8 cellular contexts compared by ENCODE assay signal in the genomic region with DNA sequence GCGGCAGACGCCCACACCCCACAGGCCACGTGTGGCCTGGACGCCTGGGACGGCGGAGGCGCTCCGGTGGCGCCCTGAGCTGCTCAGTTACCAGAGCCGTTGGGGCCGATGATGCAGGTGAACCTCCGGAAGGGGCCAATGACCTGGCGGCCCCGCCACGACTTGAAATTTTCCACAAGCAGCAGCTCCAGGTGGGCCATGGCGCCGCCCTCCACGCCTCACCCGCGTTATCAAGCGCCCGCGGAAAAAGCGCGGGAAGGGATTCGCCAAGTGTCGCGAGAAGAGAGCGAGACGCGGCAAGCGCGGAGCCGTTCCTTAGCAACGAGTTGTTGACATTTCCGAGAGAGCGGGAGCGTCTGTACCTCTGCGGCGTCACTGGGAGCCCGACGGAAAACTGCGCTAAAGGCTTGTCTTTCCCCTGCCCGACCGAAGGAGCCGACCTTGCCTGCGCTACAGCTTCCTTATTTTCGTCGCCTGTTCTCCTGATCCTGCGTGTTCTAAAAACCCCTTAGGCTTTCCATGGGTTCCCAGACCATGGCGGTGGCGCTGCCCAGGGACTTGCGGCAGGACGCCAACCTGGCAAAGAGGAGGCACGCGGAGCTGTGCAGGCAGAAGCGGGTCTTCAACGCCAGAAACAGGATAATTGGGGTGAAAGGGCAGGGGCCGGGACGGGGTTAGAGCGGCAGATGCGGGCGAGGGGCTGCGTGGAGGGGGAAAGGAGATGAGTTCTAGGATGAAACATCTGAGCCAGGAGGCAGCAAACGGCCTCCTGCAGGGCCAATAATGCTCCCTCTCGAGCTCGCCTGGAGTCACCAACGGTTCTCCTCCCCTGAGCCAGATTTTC. TPM values are rescaled to one million over a fixed set of nuclear protein-coding genes. Genes with fewer than 3 reads are reported as not detected.
DNase-seq lines count a peak whose midpoint lies in the region; ATAC-seq and TF ChIP-seq lines count a peak whose summit lies in the region.

A gene with protein sequence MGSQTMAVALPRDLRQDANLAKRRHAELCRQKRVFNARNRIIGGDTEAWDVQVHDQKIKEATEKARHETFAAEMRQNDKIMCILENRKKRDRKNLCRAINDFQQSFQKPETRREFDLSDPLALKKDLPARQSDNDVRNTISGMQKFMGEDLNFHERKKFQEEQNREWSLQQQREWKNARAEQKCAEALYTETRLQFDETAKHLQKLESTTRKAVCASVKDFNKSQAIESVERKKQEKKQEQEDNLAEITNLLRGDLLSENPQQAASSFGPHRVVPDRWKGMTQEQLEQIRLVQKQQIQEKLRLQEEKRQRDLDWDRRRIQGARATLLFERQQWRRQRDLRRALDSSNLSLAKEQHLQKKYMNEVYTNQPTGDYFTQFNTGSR (plus strand): TSS at position 326 of the 844 bp plus-strand sequence. CDS start 194 bp downstream, at position 520.
A gene with protein sequence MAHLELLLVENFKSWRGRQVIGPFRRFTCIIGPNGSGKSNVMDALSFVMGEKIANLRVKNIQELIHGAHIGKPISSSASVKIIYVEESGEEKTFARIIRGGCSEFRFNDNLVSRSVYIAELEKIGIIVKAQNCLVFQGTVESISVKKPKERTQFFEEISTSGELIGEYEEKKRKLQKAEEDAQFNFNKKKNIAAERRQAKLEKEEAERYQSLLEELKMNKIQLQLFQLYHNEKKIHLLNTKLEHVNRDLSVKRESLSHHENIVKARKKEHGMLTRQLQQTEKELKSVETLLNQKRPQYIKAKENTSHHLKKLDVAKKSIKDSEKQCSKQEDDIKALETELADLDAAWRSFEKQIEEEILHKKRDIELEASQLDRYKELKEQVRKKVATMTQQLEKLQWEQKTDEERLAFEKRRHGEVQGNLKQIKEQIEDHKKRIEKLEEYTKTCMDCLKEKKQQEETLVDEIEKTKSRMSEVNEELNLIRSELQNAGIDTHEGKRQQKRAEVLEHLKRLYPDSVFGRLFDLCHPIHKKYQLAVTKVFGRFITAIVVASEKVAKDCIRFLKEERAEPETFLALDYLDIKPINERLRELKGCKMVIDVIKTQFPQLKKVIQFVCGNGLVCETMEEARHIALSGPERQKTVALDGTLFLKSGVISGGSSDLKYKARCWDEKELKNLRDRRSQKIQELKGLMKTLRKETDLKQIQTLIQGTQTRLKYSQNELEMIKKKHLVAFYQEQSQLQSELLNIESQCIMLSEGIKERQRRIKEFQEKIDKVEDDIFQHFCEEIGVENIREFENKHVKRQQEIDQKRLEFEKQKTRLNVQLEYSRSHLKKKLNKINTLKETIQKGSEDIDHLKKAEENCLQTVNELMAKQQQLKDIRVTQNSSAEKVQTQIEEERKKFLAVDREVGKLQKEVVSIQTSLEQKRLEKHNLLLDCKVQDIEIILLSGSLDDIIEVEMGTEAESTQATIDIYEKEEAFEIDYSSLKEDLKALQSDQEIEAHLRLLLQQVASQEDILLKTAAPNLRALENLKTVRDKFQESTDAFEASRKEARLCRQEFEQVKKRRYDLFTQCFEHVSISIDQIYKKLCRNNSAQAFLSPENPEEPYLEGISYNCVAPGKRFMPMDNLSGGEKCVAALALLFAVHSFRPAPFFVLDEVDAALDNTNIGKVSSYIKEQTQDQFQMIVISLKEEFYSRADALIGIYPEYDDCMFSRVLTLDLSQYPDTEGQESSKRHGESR (minus strand): TSS at position 232 of the 844 bp plus-strand sequence. CDS start 32 bp downstream, at position 200.

- H3K36me3 Mint-ChIP-seq in activated naive CD4-positive, alpha-beta T cell treated with anti-CD3 and anti-CD28 coated beads, Interleukin-2, amount 50 U/mL, for 72 hours, result peaks cover 2 to 7% of the 10 kb centered on the region in 2 donors

- intact Hi-C loops in ovary (cut with DNase I), result no loop called here
- intact Hi-C loops in testis (cut with DNase I; ENCODE audit: low total_unique reads), result no loop called here

- H3K4me1 ChIP-seq in cardiac muscle cell (ENCODE audit: low read depth) (no peaks in the 10 kb centered on the region), ovary (ENCODE audit: insufficient read depth) (peaks cover 8% of the 10 kb centered on the region), testis (peaks cover 4% of the 10 kb centered on the region)

- peak; percentile 98 to 99 for ATAC-seq in activated naive CD4-positive, alpha-beta T cell treated with anti-CD3 and anti-CD28 coated beads, Interleukin-2, amount 50 U/mL, for 72 hours
- ATAC-seq in GM21786 (IDR thresholded peaks at IDR 0.05; ENCODE audit: unreplicated experiment), result no peak

- H3K4me3 ChIP-seq in SK-N-MC, result peak within 1 kb of the TSS; percentile 91
- H3K4me3 ChIP-seq in cardiac muscle cell, result peak within 1 kb of the TSS; percentile 40
- peak within 1 kb of the TSS; percentile 29 for H3K4me3 ChIP-seq in ovary
- H3K4me3 ChIP-seq in testis, result peak within 1 kb of the TSS; percentile 60 to 63

- H3K9me3 ChIP-seq in SK-N-MC (ENCODE audit: low read depth, low read length) (no peaks in the 10 kb centered on the region), cardiac muscle cell (ENCODE audit: low read depth) (no peaks in the 10 kb centered on the region), ovary (no peaks in the 10 kb centered on the region), testis (no peaks in the 10 kb centered on the region)

- no peak for TF ChIP-seq EP300 in ovary (IDR thresholded peaks at IDR 0.05)

- H3K36me3 ChIP-seq in SK-N-MC (ENCODE audit: insufficient read depth, low read length), result peaks cover 15% of the 10 kb centered on the region; the same call in 1 of the 2 replicates
- no peaks in the 10 kb centered on the region for H3K36me3 ChIP-seq in cardiac muscle cell
- H3K36me3 ChIP-seq in ovary, result no peaks in the 10 kb centered on the region
- no peaks in the 10 kb centered on the region for H3K36me3 ChIP-seq in testis (ENCODE audit: low read depth, missing control alignments)

- H3K27ac Mint-ChIP-seq in activated naive CD4-positive, alpha-beta T cell treated with anti-CD3 and anti-CD28 coated beads, Interleukin-2, amount 50 U/mL, for 72 hours, result peak within 1 kb of the TSS; percentile 84 to 88

- peaks cover 14% of the 10 kb centered on the region for H3K27me3 ChIP-seq in cardiac muscle cell
- no peaks in the 10 kb centered on the region for H3K27me3 ChIP-seq in ovary
- no peaks in the 10 kb centered on the region for H3K27me3 ChIP-seq in testis

- peak within 1 kb of the TSS; percentile 90 for H3K9ac ChIP-seq in SK-N-MC (ENCODE audit: insufficient read length)

- peak; percentile 90 for DNase-seq in COR-L47 (lab: John Stamatoyannopoulos, UW)
- peak; percentile 86 for DNase-seq in HuH-7.5 (ENCODE audit: low spot score)
- peak; percentile 58 for DNase-seq in SK-N-MC (ENCODE audit: low read depth, low spot score)
- peak; percentile 90 to 92 for DNase-seq in activated naive CD4-positive, alpha-beta T cell treated with anti-CD3 and anti-CD28 coated beads, Interleukin-2, amount 50 U/mL, for 72 hours (ENCODE audit: low spot score in 2 of 2)
- peak; percentile 81 to 87 for DNase-seq in cardiac muscle cell (ENCODE audit: low read depth in 1 of 2, low spot score in 1 of 2)
- DNase-seq in ovary, result peak; percentile 74 to 88 (median 75)
- DNase-seq in testis, result peak; percentile 87

- 6 to 9% (median 8%) methylated on average over 61 to 68 of the region's 68 CpGs for WGBS in ovary, 3 donors
- WGBS in testis, 2 donors, result 5 to 7% methylated on average over 35 to 61 of the region's 68 CpGs

- TF ChIP-seq POLR2A in ovary (IDR thresholded peaks at IDR 0.05) (peak; percentile 27), testis (IDR thresholded peaks at IDR 0.05) (no peak)

- no peaks in the 10 kb centered on the region for H3K9me3 Mint-ChIP-seq in activated naive CD4-positive, alpha-beta T cell treated with anti-CD3 and anti-CD28 coated beads, Interleukin-2, amount 50 U/mL, for 72 hours

- no peak for TF ChIP-seq CTCF in cardiac muscle cell (IDR thresholded peaks at IDR 0.05; ENCODE audit: low read depth, low read length)
- no peak for TF ChIP-seq CTCF in ovary (IDR thresholded peaks at IDR 0.05)
- no peak for TF ChIP-seq CTCF in testis (IDR thresholded peaks at IDR 0.05)

- peak within 1 kb of the TSS; percentile 62; the same call in 1 of the 2 replicates for H3K27ac ChIP-seq in SK-N-MC
- H3K27ac ChIP-seq in cardiac muscle cell, result no peak within 1 kb of the TSS
- no peak within 1 kb of the TSS for H3K27ac ChIP-seq in ovary
- H3K27ac ChIP-seq in testis, result peak within 1 kb of the TSS; percentile 59 to 75

RNA-seq across cellular contexts. Expression of the first gene that starts in this region (rescaled TPM):
- total RNA-seq in activated naive CD4-positive, alpha-beta T cell treated with anti-CD3 and anti-CD28 coated beads, Interleukin-2, amount 50 U/mL, for 72 hours, result 1 to 10 TPM; 6.7 to 9.7 TPM
- total RNA-seq in cardiac muscle cell (0.60 and 0.67 TPM in 2 replicates), ovary (1 to 10 TPM in 4 of 7 donors, under 1 TPM in 2, not detected in 1; 0.60 to 7.5 (median 1.3) TPM), testis (10 to 100 TPM; 20.3 to 38.5 TPM)
- polyA plus RNA-seq in cardiac muscle cell (0.35 and 0.56 TPM in 2 replicates), ovary (under 1 TPM; 0.25 to 0.33 TPM), testis (ENCODE audit: insufficient read depth, low read depth, low replicate concordance) (66.7 TPM)

RNA-seq across cellular contexts. Expression of the second gene that starts in this region (rescaled TPM):
- under 1 TPM; 0.80 to 0.93 TPM for total RNA-seq in activated naive CD4-positive, alpha-beta T cell treated with anti-CD3 and anti-CD28 coated beads, Interleukin-2, amount 50 U/mL, for 72 hours
- total RNA-seq in cardiac muscle cell (0.15 TPM in 1 of 2 replicates, not detected in the other), ovary (under 1 TPM in 1 of 7 donors, not detected in 6; 0.05 TPM), testis (10 to 100 TPM; 24.7 to 46.8 TPM)
- polyA plus RNA-seq in cardiac muscle cell (0.04 TPM in 1 of 2 replicates, not detected in the other), ovary (under 1 TPM in 1 of 2 donors, not detected in 1; 0.04 TPM), testis (ENCODE audit: insufficient read depth, low read depth, low replicate concordance) (10.1 TPM)

Comparison
In these comparisons a context has a peak if more than half of its experiments do, and no peak if none do; other contexts are left out.
1. RNA of the second gene that starts in this region (total RNA-seq): 24.7 to 46.8 TPM in testis; 0.80 to 0.93 TPM in activated naive CD4-positive, alpha-beta T cell treated with anti-CD3 and anti-CD28 coated beads, Interleukin-2, amount 50 U/mL, for 72 hours, 0.15 TPM in cardiac muscle cell and 0.05 TPM in ovary; every median in the first group is over 10 times any median in the second.
2. RNA of the first gene that starts in this region (polyA plus RNA-seq): 66.7 TPM in testis (single experiment); 0.35 to 0.56 TPM in cardiac muscle cell and 0.25 to 0.33 TPM in ovary; every median in the first group is over 10 times any median in the second.
3. RNA of the second gene that starts in this region (polyA plus RNA-seq): 10.1 TPM in testis (single experiment); 0.04 TPM in ovary and 0.04 TPM in cardiac muscle cell; every median in the first group is over 10 times any median in the second.
4. Peak in DNase-seq and H3K4me3 ChIP-seq in cardiac muscle cell; RNA of the genes that start here not detected or under 1 TPM.
5. H3K27ac ChIP-seq: peak in SK-N-MC (single experiment) and testis (2 of 2); none in cardiac muscle cell (single experiment) and ovary (0 of 2).
6. H3K4me3 ChIP-seq: peak in every context shown above with its lines; median percentile 91 in SK-N-MC; 62 in testis; 40 in cardiac muscle cell; 29 in ovary.
7. Peak in every context shown above with its lines, with median percentiles within 50 percentile points of each other: DNase-seq.